Comparison of ENCODE assay signal across 8 cellular contexts in genomic region chr21:38804617-38805281, GRCh38. TPM values are rescaled to one million over a fixed set of nuclear protein-coding genes. Genes with fewer than 3 reads are reported as not detected.
DNase-seq lines count a peak whose midpoint lies in the region; ATAC-seq lines count a peak whose summit lies in the region.

No MANE protein-coding gene starts in this region.

- peak overlapping the region; percentile 82 for H3K4me3 ChIP-seq in NT2/D1 (ENCODE audit: insufficient read length, low read depth)

- H3K36me3 ChIP-seq in NT2/D1 (ENCODE audit: insufficient read depth, insufficient read length, low read length) = peaks cover 22% of the 10 kb centered on the region

- H3K9ac ChIP-seq in NT2/D1 (ENCODE audit: insufficient read length, low read depth) = peak overlapping the region; percentile 80

- ATAC-seq in HG03103 (IDR thresholded peaks at IDR 0.05; ENCODE audit: low read depth, unreplicated experiment) (peak; percentile 13), Right ventricle myocardium inferior (peak; percentile 78)
- peak; percentile 61 to 79 for ATAC-seq in activated naive CD4-positive, alpha-beta T cell treated with anti-CD3 and anti-CD28 coated beads, Interleukin-2, amount 50 U/mL, for 72 hours

- H3K27ac Mint-ChIP-seq in activated naive CD4-positive, alpha-beta T cell treated with anti-CD3 and anti-CD28 coated beads, Interleukin-2, amount 50 U/mL, for 72 hours = peak overlapping the region in 1 of 2 donors; percentile 93

- intact Hi-C loops in Right ventricle myocardium inferior (cut with DNase I) = loop anchor here (1.0 to 5.0 kb wide), 8 partner anchors 70 to 322 kb away; no protein-coding TSS in a partner anchor

- peak; percentile 16 to 59 for DNase-seq in NCI-H2081 (lab: John Stamatoyannopoulos, UW)
- no peak for DNase-seq in NCI-H2081 treated with DMSO at 0.1 percent for 48 hours (lab: John Stamatoyannopoulos, UW)
- DNase-seq in NT2/D1 (ENCODE audit: low read depth, low spot score) = no peak
- peak; percentile 45 to 85 for DNase-seq in activated naive CD4-positive, alpha-beta T cell treated with anti-CD3 and anti-CD28 coated beads, Interleukin-2, amount 50 U/mL, for 72 hours (ENCODE audit: low spot score in 2 of 2)
- peak; percentile 90 for DNase-seq in Right ventricle myocardium inferior (ENCODE audit: missing footprints)
- peak; percentile 55 for DNase-seq in occipital lobe (lab: John Stamatoyannopoulos, UW)
- no peak for DNase-seq in SKM-1 treated with dmso at 0.1 percent for 144 hours (lab: John Stamatoyannopoulos, UW; ENCODE audit: unreplicated experiment)

- H3K4me1 ChIP-seq in NT2/D1 (ENCODE audit: insufficient read depth, insufficient read length) = peaks cover 18% of the 10 kb centered on the region

- no peaks in the 10 kb centered on the region for H3K9me3 Mint-ChIP-seq in activated naive CD4-positive, alpha-beta T cell treated with anti-CD3 and anti-CD28 coated beads, Interleukin-2, amount 50 U/mL, for 72 hours

- no peaks in the 10 kb centered on the region for H3K9me3 ChIP-seq in NT2/D1 (ENCODE audit: insufficient read depth, low read length)

- H3K27me3 ChIP-seq in NT2/D1 (ENCODE audit: insufficient read depth, insufficient read length) = peaks cover 22% of the 10 kb centered on the region

- peaks cover 20 to 22% of the 10 kb centered on the region in 2 donors for H3K36me3 Mint-ChIP-seq in activated naive CD4-positive, alpha-beta T cell treated with anti-CD3 and anti-CD28 coated beads, Interleukin-2, amount 50 U/mL, for 72 hours

RNA-seq across cellular contexts. Expression of gene ETS2, which starts 1.0 kb away (rescaled TPM):
- 10 to 100 TPM; 35.8 to 48.3 TPM for total RNA-seq in activated naive CD4-positive, alpha-beta T cell treated with anti-CD3 and anti-CD28 coated beads, Interleukin-2, amount 50 U/mL, for 72 hours
- total RNA-seq in Right ventricle myocardium inferior (51.5 TPM), occipital lobe (9.8 TPM)

Comparison
In these comparisons a context has a peak if more than half of its experiments do, and no peak if none do; other contexts are left out.
1. DNase-seq: peak in NCI-H2081 (2 of 2), activated naive CD4-positive, alpha-beta T cell treated with anti-CD3 and anti-CD28 coated beads, Interleukin-2, amount 50 U/mL, for 72 hours (2 of 2), Right ventricle myocardium inferior (single experiment) and occipital lobe (single experiment); none in NCI-H2081 treated with DMSO at 0.1 percent for 48 hours (single experiment), NT2/D1 (single experiment) and SKM-1 treated with dmso at 0.1 percent for 144 hours (single experiment).
2. ATAC-seq: peak in every context shown above with its lines; median percentile 78 in Right ventricle myocardium inferior; 70 in activated naive CD4-positive, alpha-beta T cell treated with anti-CD3 and anti-CD28 coated beads, Interleukin-2, amount 50 U/mL, for 72 hours; 13 in HG03103.